25 cellular contexts compared by ENCODE assay signal in the genomic region with DNA sequence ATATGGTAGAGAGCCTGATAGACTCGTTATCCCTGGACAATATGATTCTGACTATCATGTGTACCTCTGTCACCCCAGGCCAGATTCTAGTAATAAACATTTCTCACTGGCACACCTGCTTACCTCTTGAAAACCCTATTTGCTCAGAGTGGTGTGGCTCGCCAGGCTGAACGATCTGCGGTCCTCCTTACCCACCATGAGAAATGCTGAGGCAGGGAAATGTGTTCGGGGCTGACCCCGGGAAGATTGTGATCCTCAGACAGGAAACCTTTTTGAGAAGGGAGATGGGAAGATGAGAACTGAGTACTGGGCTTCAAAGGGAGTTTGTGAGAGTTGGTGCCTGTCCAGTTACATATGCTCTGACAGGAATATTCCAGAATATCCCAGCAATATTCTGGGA.
"Had no signal": no experiment of that assay in that cellular context is flagged by ENCODE, and none has a peak within 500 bp of the region (broad histone marks: within the 10 kb centered on the region; RNA-seq: fewer than 3 reads in every experiment).

No MANE protein-coding gene starts in this region.

- H3K4me2 ChIP-seq: hepatocyte, neural progenitor cell had no signal

- FAIRE-seq: endothelial cell of umbilical vein, frontal cortex had no signal

- H2AFZ ChIP-seq: hepatocyte, neural progenitor cell had no signal

- DNase-seq: activated B cell treated with CpG ODN at 0.5 μM for 24 hours; activated CD4-positive, alpha-beta T cell treated with anti-CD3 and anti-CD28 coated beads for 4 hours; activated CD4-positive, alpha-beta T cell treated with anti-CD3 and anti-CD28 coated beads, Interleukin-2, amount 50 U/mL, for 48 hours; activated effector memory CD4-positive, alpha-beta T cell treated with anti-CD3 and anti-CD28 coated beads, Interleukin-2, amount 50 U/mL, for 16 hours; activated naive CD4-positive, alpha-beta T cell treated with anti-CD3 and anti-CD28 coated beads, Interleukin-2, amount 50 U/mL, for 16 hours; activated T-cell treated with anti-CD3 and anti-CD28 coated beads, Interleukin-2, amount 50 U/mL, for 48 hours; anterior cingulate cortex; caudate nucleus; effector memory CD4-positive, alpha-beta T cell; glutamatergic neuron; immature natural killer cell; lower lobe of right lung; naive thymus-derived CD4-positive, alpha-beta T cell; retina; stimulated activated CD4-positive, alpha-beta T cell treated with anti-CD3 and anti-CD28 coated beads, Interleukin-4, amount 100 ng/mL, for 1 hour; stimulated activated naive CD8-positive, alpha-beta T cell treated with anti-CD3 and anti-CD28 coated beads, Interleukin-15, amount 100 ng/mL, for 72 hours; T-helper 17 cell; transverse colon; uterus had no signal

- H3K4me3 Mint-ChIP-seq: activated B cell treated with CpG ODN at 0.5 μM for 24 hours; brain; immature natural killer cell; naive thymus-derived CD4-positive, alpha-beta T cell; neural progenitor cell; stimulated activated naive CD8-positive, alpha-beta T cell treated with anti-CD3 and anti-CD28 coated beads, Interleukin-15, amount 100 ng/mL, for 72 hours; T-helper 17 cell had no signal

- H3K4me3 ChIP-seq: hepatocyte, lower lobe of right lung, neural progenitor cell, transverse colon, uterus had no signal

- H3K36me3 ChIP-seq: lower lobe of right lung, neural progenitor cell, transverse colon, uterus had no signal

- H3K36me3 Mint-ChIP-seq: brain; immature natural killer cell; naive thymus-derived CD4-positive, alpha-beta T cell; neural progenitor cell had no signal

- H3K4me1 Mint-ChIP-seq: brain, immature natural killer cell, neural progenitor cell had no signal

- H3K79me2 ChIP-seq: hepatocyte had no signal

- H3K9me3 ChIP-seq: lower lobe of right lung, transverse colon, uterus had no signal

- H3K9ac ChIP-seq: neural progenitor cell had no signal

- H3K4me1 ChIP-seq: lower lobe of right lung, neural progenitor cell, uterus had no signal

- H3K27ac ChIP-seq: hepatocyte, lower lobe of right lung, neural progenitor cell, transverse colon, uterus had no signal

- H3K27ac Mint-ChIP-seq: activated B cell treated with CpG ODN at 0.5 μM for 24 hours; brain; naive thymus-derived CD4-positive, alpha-beta T cell; neural progenitor cell; T-helper 17 cell had no signal

- H3K27me3 ChIP-seq: hepatocyte, neural progenitor cell, transverse colon, uterus had no signal

- H3K9me3 Mint-ChIP-seq: activated B cell treated with CpG ODN at 0.5 μM for 24 hours; brain; immature natural killer cell; naive thymus-derived CD4-positive, alpha-beta T cell; stimulated activated naive CD8-positive, alpha-beta T cell treated with anti-CD3 and anti-CD28 coated beads, Interleukin-15, amount 100 ng/mL, for 72 hours had no signal

- ATAC-seq: esophagus mucosa; naive thymus-derived CD4-positive, alpha-beta T cell; T-helper 17 cell had no signal
